Comparison of ENCODE assay signal across 19 cellular contexts in genomic region chr7:3070908-3071307, GRCh38. TPM values are rescaled to one million over a fixed set of nuclear protein-coding genes. Genes with fewer than 3 reads are reported as not detected.
A peak's percentile ranks its signal among the peaks of the same experiment; 100 is the strongest.
DNase-seq lines count a peak whose midpoint lies in the region; ATAC-seq, FAIRE-seq and TF ChIP-seq lines count a peak whose summit lies in the region.
"Had no signal": no experiment of that assay in that cellular context is flagged by ENCODE, and none has a peak within 500 bp of the region (broad histone marks: within the 10 kb centered on the region; RNA-seq: fewer than 3 reads in every experiment).

No MANE protein-coding gene starts in this region.

- no peak for DNase-seq in activated naive CD4-positive, alpha-beta T cell treated with anti-CD3 and anti-CD28 coated beads for 36 hours
- DNase-seq in effector memory CD8-positive, alpha-beta T cell: no peak
- no peak for DNase-seq in naive thymus-derived CD8-positive, alpha-beta T cell
- DNase-seq in urothelium cell line (ENCODE audit: low spot score): no peak
- no peak for DNase-seq in anterior cingulate cortex (lab: John Stamatoyannopoulos, UW)
- DNase-seq in GM20000 (ENCODE audit: low spot score): no peak
- DNase-seq in dedifferentiated amniotic fluid mesenchymal stem cell (ENCODE audit: extremely low spot score): no peak
- DNase-seq: AML-193; Calu3; CD4-positive, alpha-beta T cell; DMS79 treated with DMSO at 0.1 percent for 48 hours; GF-D8; GM23248; H7 had no signal

- peaks cover 18% of the 10 kb centered on the region for H3K9me3 Mint-ChIP-seq in activated naive CD4-positive, alpha-beta T cell treated with anti-CD3 and anti-CD28 coated beads, Interleukin-2, amount 50 U/mL, for 24 hours
- peaks cover 19% of the 10 kb centered on the region for H3K9me3 Mint-ChIP-seq in activated naive CD4-positive, alpha-beta T cell treated with anti-CD3 and anti-CD28 coated beads for 36 hours
- peaks cover 6 to 14% of the 10 kb centered on the region in 2 donors for H3K9me3 Mint-ChIP-seq in effector memory CD8-positive, alpha-beta T cell
- H3K9me3 Mint-ChIP-seq in naive thymus-derived CD8-positive, alpha-beta T cell: peaks cover 0 to 16% (median 6%) of the 10 kb centered on the region in 9 donors
- H3K9me3 Mint-ChIP-seq: CD4-positive, alpha-beta T cell had no signal

- H3K4me1 Mint-ChIP-seq in activated naive CD4-positive, alpha-beta T cell treated with anti-CD3 and anti-CD28 coated beads, Interleukin-2, amount 50 U/mL, for 24 hours: peaks cover 60% of the 10 kb centered on the region
- peaks cover 47% of the 10 kb centered on the region for H3K4me1 Mint-ChIP-seq in activated naive CD4-positive, alpha-beta T cell treated with anti-CD3 and anti-CD28 coated beads for 36 hours (ENCODE audit: low read depth)
- peaks cover 64 to 70% of the 10 kb centered on the region in 2 donors for H3K4me1 Mint-ChIP-seq in effector memory CD8-positive, alpha-beta T cell (ENCODE audit: low read depth in 2 of 2)
- peaks cover 35 to 79% (median 62%) of the 10 kb centered on the region in 4 donors for H3K4me1 Mint-ChIP-seq in naive thymus-derived CD8-positive, alpha-beta T cell

- H3K4me3 Mint-ChIP-seq in activated naive CD4-positive, alpha-beta T cell treated with anti-CD3 and anti-CD28 coated beads, Interleukin-2, amount 50 U/mL, for 24 hours: no peak overlapping the region
- H3K4me3 Mint-ChIP-seq in activated naive CD4-positive, alpha-beta T cell treated with anti-CD3 and anti-CD28 coated beads for 36 hours: no peak overlapping the region
- peak overlapping the region in 1 of 2 donors; percentile 72 for H3K4me3 Mint-ChIP-seq in effector memory CD8-positive, alpha-beta T cell
- no peak overlapping the region for H3K4me3 Mint-ChIP-seq in naive thymus-derived CD8-positive, alpha-beta T cell
- H3K4me3 Mint-ChIP-seq: CD4-positive, alpha-beta T cell had no signal

- CTCF ChIA-PET in activated naive CD4-positive, alpha-beta T cell treated with anti-CD3 and anti-CD28 coated beads for 36 hours (lab: Charles Lee): interaction anchor here (1.2 kb wide), 1 partner anchor 84 kb away, joined by 3 read pairs; no protein-coding TSS in a partner anchor

- FAIRE-seq in urothelium cell line (lab: Jason Lieb, UNC): peak; percentile 87
- FAIRE-seq: A549, GM19239 had no signal

- peak overlapping the region; percentile 42 for H3K27ac Mint-ChIP-seq in activated naive CD4-positive, alpha-beta T cell treated with anti-CD3 and anti-CD28 coated beads, Interleukin-2, amount 50 U/mL, for 24 hours
- no peak overlapping the region for H3K27ac Mint-ChIP-seq in activated naive CD4-positive, alpha-beta T cell treated with anti-CD3 and anti-CD28 coated beads for 36 hours
- H3K27ac Mint-ChIP-seq in effector memory CD8-positive, alpha-beta T cell: peak overlapping the region; percentile 94
- H3K27ac Mint-ChIP-seq in naive thymus-derived CD8-positive, alpha-beta T cell: peak overlapping the region in 6 of 10 donors; percentile 53 to 90 (median 77)

- H3K27me3 Mint-ChIP-seq in activated naive CD4-positive, alpha-beta T cell treated with anti-CD3 and anti-CD28 coated beads, Interleukin-2, amount 50 U/mL, for 24 hours: no peaks in the 10 kb centered on the region
- H3K27me3 Mint-ChIP-seq in activated naive CD4-positive, alpha-beta T cell treated with anti-CD3 and anti-CD28 coated beads for 36 hours (ENCODE audit: low read depth): no peaks in the 10 kb centered on the region
- no peaks in the 10 kb centered on the region for H3K27me3 Mint-ChIP-seq in effector memory CD8-positive, alpha-beta T cell
- H3K27me3 Mint-ChIP-seq in naive thymus-derived CD8-positive, alpha-beta T cell: no peaks in the 10 kb centered on the region
- H3K27me3 Mint-ChIP-seq: CD4-positive, alpha-beta T cell had no signal

- peaks cover 9% of the 10 kb centered on the region for H3K36me3 Mint-ChIP-seq in activated naive CD4-positive, alpha-beta T cell treated with anti-CD3 and anti-CD28 coated beads, Interleukin-2, amount 50 U/mL, for 24 hours
- peaks cover 3% of the 10 kb centered on the region for H3K36me3 Mint-ChIP-seq in activated naive CD4-positive, alpha-beta T cell treated with anti-CD3 and anti-CD28 coated beads for 36 hours (ENCODE audit: low read depth)
- peaks cover 13% of the 10 kb centered on the region for H3K36me3 Mint-ChIP-seq in effector memory CD8-positive, alpha-beta T cell (ENCODE audit: insufficient read depth)
- H3K36me3 Mint-ChIP-seq in naive thymus-derived CD8-positive, alpha-beta T cell: peaks cover 0 to 13% (median 13%) of the 10 kb centered on the region in 3 donors

- TF ChIP-seq CTCF in GM20000 (IDR thresholded peaks at IDR 0.05; ENCODE audit: extremely low read depth, missing control alignments): no peak

- no peak for ATAC-seq in effector memory CD8-positive, alpha-beta T cell (replicated peaks)
- ATAC-seq in naive thymus-derived CD8-positive, alpha-beta T cell: no peak
- ATAC-seq: A549, HCT116 had no signal

- POLR2A ChIA-PET in naive thymus-derived CD8-positive, alpha-beta T cell (lab: Charles Lee): interaction anchor here (7.9 kb wide), 1 partner anchor 22 kb away, joined by 86 read pairs; no protein-coding TSS in a partner anchor

- intact Hi-C loops in activated naive CD4-positive, alpha-beta T cell treated with anti-CD3 and anti-CD28 coated beads for 36 hours (cut with micrococcal nuclease): no loop called here

RNA-seq across cellular contexts. Expression of gene CARD11, which starts 27.2 kb away (rescaled TPM):
- total RNA-seq in activated naive CD4-positive, alpha-beta T cell treated with anti-CD3 and anti-CD28 coated beads for 36 hours: 100 to 1,000 TPM in 1 of 2 experiments, 10 to 100 TPM in 1; 99.4 to 105 TPM
- total RNA-seq in naive thymus-derived CD8-positive, alpha-beta T cell: 100 to 1,000 TPM; 104 to 109 TPM
- polyA plus RNA-seq in naive thymus-derived CD8-positive, alpha-beta T cell: 10 to 100 TPM; 10.8 to 40.2 (median 18.9) TPM
- total RNA-seq: GM23248 had no signal
- polyA plus RNA-seq: BJ, GM23248 had no signal
